ENCODE assay signal across 11 cellular contexts in the genomic region with DNA sequence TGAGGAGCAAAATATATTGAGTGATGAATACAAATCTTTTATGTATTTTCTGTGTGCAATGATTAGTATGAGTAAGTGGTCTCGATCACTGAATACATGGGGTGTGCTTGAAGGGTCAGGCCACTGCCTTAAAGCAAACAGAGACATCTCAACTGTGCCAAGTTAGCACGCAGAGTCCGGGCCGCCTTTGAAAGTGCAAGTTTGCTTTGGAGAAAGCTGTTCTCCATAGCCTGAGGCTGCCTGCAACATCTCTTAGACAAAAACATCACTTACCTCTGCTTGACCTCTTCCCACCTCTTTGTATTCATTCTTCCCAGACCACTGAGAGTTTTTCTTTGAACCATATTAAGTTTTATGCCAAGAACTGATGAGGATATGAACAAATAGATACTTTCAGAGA.
DNase-seq lines count a peak whose midpoint lies in the region; ATAC-seq, FAIRE-seq and TF ChIP-seq lines count a peak whose summit lies in the region.
"Had no signal": no experiment of that assay in that cellular context is flagged by ENCODE, and none has a peak within 500 bp of the region (broad histone marks: within the 10 kb centered on the region; RNA-seq: fewer than 3 reads in every experiment).

No MANE protein-coding gene starts in this region.

- no peak for FAIRE-seq in HepG2 (lab: Jason Lieb, UNC)
- FAIRE-seq: HTR-8/SVneo had no signal

- H3K9me3 ChIP-seq in liver (ENCODE audit: control insufficient read depth in 4 of 4, low read length in 3 of 4), result no peaks in the 10 kb centered on the region
- no peaks in the 10 kb centered on the region for H3K9me3 ChIP-seq in HepG2 (ENCODE audit: low read length)

- H3K27ac Mint-ChIP-seq in stimulated activated naive CD8-positive, alpha-beta T cell treated with anti-CD3 and anti-CD28 coated beads, Interleukin-15, amount 100 ng/mL, for 72 hours, result no peak overlapping the region
- H3K27ac Mint-ChIP-seq: activated CD4-positive, alpha-beta T cell treated with anti-CD3 and anti-CD28 coated beads, Interleukin-2, amount 10 ng/mL, durations not matched to agents 24 days and 14 days had no signal

- no peak for TF ChIP-seq POLR2A in HepG2 (IDR thresholded peaks at IDR 0.05; ENCODE audit: insufficient read depth in 1 of 2, low read depth in 2 of 2, low read length in 2 of 2)

- POLR2A ChIA-PET in HepG2 (lab: Yijun Ruan, JAX), result no interaction called here

- no peak overlapping the region for H3K4me2 ChIP-seq in HepG2 (ENCODE audit: low read depth, low read length)

- WGBS in liver, result 18% methylated on average over 4 of the region's 4 CpGs
- 28% methylated on average over 4 of the region's 4 CpGs for WGBS in HepG2 (ENCODE audit: low lambda C conversion rate)

- H3K9ac ChIP-seq in liver (ENCODE audit: low read depth in 1 of 2, low read length in 2 of 2), result no peak overlapping the region
- no peak overlapping the region for H3K9ac ChIP-seq in HepG2 (ENCODE audit: insufficient read depth, low read depth, low read length)

- TF ChIP-seq CTCF in liver (IDR thresholded peaks at IDR 0.05; ENCODE audit: low read depth, low read length, missing input control), result no peak
- TF ChIP-seq CTCF in HepG2 (CRISPR knock-in tag; IDR thresholded peaks at IDR 0.05), result no peak

- no peak overlapping the region for H2AFZ ChIP-seq in HepG2 (ENCODE audit: low read length)

- H3K4me3 Mint-ChIP-seq in stimulated activated naive CD8-positive, alpha-beta T cell treated with anti-CD3 and anti-CD28 coated beads, Interleukin-15, amount 100 ng/mL, for 72 hours, result no peak overlapping the region
- H3K4me3 Mint-ChIP-seq: activated CD4-positive, alpha-beta T cell treated with anti-CD3 and anti-CD28 coated beads, Interleukin-2, amount 10 ng/mL, durations not matched to agents 24 days and 14 days had no signal

- peaks cover 22% of the 10 kb centered on the region for H3K4me1 Mint-ChIP-seq in stimulated activated naive CD8-positive, alpha-beta T cell treated with anti-CD3 and anti-CD28 coated beads, Interleukin-15, amount 100 ng/mL, for 72 hours

- in situ Hi-C loops in HepG2 (cut with HindIII; ENCODE audit: extremely low pct_ligation_motif_present, low pct_unique_long_range_greater_than_20kb), result no loop called here

- TF ChIP-seq EP300 in HepG2 (IDR thresholded peaks at IDR 0.05; ENCODE audit: low read depth in 2 of 2, low read length in 2 of 2) (no peak), HepG2 (CRISPR knock-in tag; IDR thresholded peaks at IDR 0.05; ENCODE audit: borderline replicate concordance) (no peak)

- CTCF ChIA-PET in HepG2 (lab: Yijun Ruan, JAX; ENCODE audit: low intra/inter-chr PET ratio, low total read pairs), result no interaction called here

- no peak overlapping the region for H3K4me3 ChIP-seq in liver (ENCODE audit: low read depth in 1 of 3, low read length in 3 of 3)
- H3K4me3 ChIP-seq in HepG2 (replicated peaks in 1 of 3; ENCODE audit: insufficient read depth in 1 of 3, low read depth in 2 of 3, low read length in 3 of 3), result no peak overlapping the region

- H3K4me1 ChIP-seq in liver (ENCODE audit: control insufficient read depth in 4 of 4, insufficient read depth in 4 of 4, low read length in 3 of 4) (peaks cover 6 to 37% (median 22%) of the 10 kb centered on the region in 4 donors), HepG2 (ENCODE audit: insufficient read depth, low read length) (peaks cover 8% of the 10 kb centered on the region; the same call in 1 of the 2 replicates)

- H3K27me3 Mint-ChIP-seq in stimulated activated naive CD8-positive, alpha-beta T cell treated with anti-CD3 and anti-CD28 coated beads, Interleukin-15, amount 100 ng/mL, for 72 hours, result no peaks in the 10 kb centered on the region
- H3K27me3 Mint-ChIP-seq: activated CD4-positive, alpha-beta T cell treated with anti-CD3 and anti-CD28 coated beads, Interleukin-2, amount 10 ng/mL, durations not matched to agents 24 days and 14 days had no signal

- H3K9me3 Mint-ChIP-seq in stimulated activated naive CD8-positive, alpha-beta T cell treated with anti-CD3 and anti-CD28 coated beads, Interleukin-15, amount 100 ng/mL, for 72 hours, result no peaks in the 10 kb centered on the region
- H3K9me3 Mint-ChIP-seq: activated CD4-positive, alpha-beta T cell treated with anti-CD3 and anti-CD28 coated beads, Interleukin-2, amount 10 ng/mL, durations not matched to agents 24 days and 14 days had no signal

- H3K27ac ChIP-seq in liver (ENCODE audit: low read depth in 1 of 2, low read length in 2 of 2) (no peak overlapping the region), HepG2 (ENCODE audit: extremely low read length, insufficient read depth, low read length) (no peak overlapping the region)

- DNase-seq in HepG2 (ENCODE audit: low spot score), result no peak
- peak; percentile 85 to 88 for DNase-seq in SHP77 (lab: John Stamatoyannopoulos, UW)
- peak; percentile 60 for DNase-seq in iris pigment epithelial cell (ENCODE audit: low read depth)
- no peak for DNase-seq in NCI-H2227 (lab: John Stamatoyannopoulos, UW; ENCODE audit: unreplicated experiment)
- no peak for DNase-seq in stimulated activated naive CD8-positive, alpha-beta T cell treated with anti-CD3 and anti-CD28 coated beads, Interleukin-15, amount 100 ng/mL, for 72 hours
- no peak for DNase-seq in GDM1 (lab: John Stamatoyannopoulos, UW)
- DNase-seq: activated CD4-positive, alpha-beta T cell treated with anti-CD3 and anti-CD28 coated beads, Interleukin-2, amount 10 ng/mL, durations not matched to agents 24 days and 14 days; left colon had no signal

- TF ChIP-seq RAD21 in liver (IDR thresholded peaks at IDR 0.05) (peak in 1 of 2 donors; percentile 8), HepG2 (CRISPR knock-in tag; IDR thresholded peaks at IDR 0.05) (no peak)

- no peaks in the 10 kb centered on the region for H3K79me2 ChIP-seq in HepG2 (ENCODE audit: insufficient read depth, low read length)

- no peaks in the 10 kb centered on the region for H4K20me1 ChIP-seq in HepG2 (ENCODE audit: insufficient read depth, low read length)

- intact Hi-C loops in HepG2 (cut with micrococcal nuclease; ENCODE audit: unreplicated experiment), result no loop called here

- H3K27me3 ChIP-seq in liver (ENCODE audit: control insufficient read depth in 4 of 4, insufficient read depth in 4 of 4, low read length in 3 of 4), result no peaks in the 10 kb centered on the region
- H3K27me3 ChIP-seq in HepG2 (ENCODE audit: control insufficient read depth in 1 of 2, insufficient read depth in 2 of 2, low read length in 2 of 2), result no peaks in the 10 kb centered on the region

- H3K36me3 ChIP-seq in liver (ENCODE audit: control insufficient read depth in 4 of 4, insufficient read depth in 3 of 4, low read depth in 1 of 4, low read length in 3 of 4) (no peaks in the 10 kb centered on the region), HepG2 (replicated peaks in 1 of 2; ENCODE audit: control insufficient read depth in 1 of 2, insufficient read depth in 2 of 2, low read length in 2 of 2) (no peaks in the 10 kb centered on the region)

- ATAC-seq in HepG2 (no peak), GM19452 (IDR thresholded peaks at IDR 0.05; ENCODE audit: unreplicated experiment) (no peak)
- no peak for ATAC-seq in stimulated activated naive CD8-positive, alpha-beta T cell treated with anti-CD3 and anti-CD28 coated beads, Interleukin-15, amount 100 ng/mL, for 72 hours
- ATAC-seq: left colon had no signal

- BruUV-seq in HepG2 (replicated peaks; lab: Mats Ljungman, UMichigan), result no TSS peak

TF ChIP-seq in liver, 16 proteins besides CTCF, POLR2A, EP300 and RAD21:
- TF ChIP-seq FOXA1 (IDR thresholded peaks at IDR 0.05) (no peak), HNF4A (conservative IDR thresholded peaks at IDR 0.05) (peak; percentile 39 to 45)
TF ChIP-seq in liver: peak in this region for 1.

TF ChIP-seq in HepG2, 621 proteins besides CTCF, POLR2A, EP300 and RAD21:
- TF ChIP-seq MTA1 (CRISPR knock-in tag; IDR thresholded peaks at IDR 0.05; ENCODE audit: borderline replicate concordance) (no peak), PRPF4 (IDR thresholded peaks at IDR 0.05; ENCODE audit: low read depth, low read length, poor library complexity, severe bottlenecking) (no peak), ZNF10 (CRISPR knock-in tag; IDR thresholded peaks at IDR 0.05; ENCODE audit: borderline replicate concordance, low read depth) (no peak), ZNF746 (CRISPR knock-in tag; IDR thresholded peaks at IDR 0.05) (no peak), TP53 (CRISPR knock-in tag; conservative IDR thresholded peaks at IDR 0.05) (no peak), JUND (CRISPR knock-in tag; IDR thresholded peaks at IDR 0.05) (no peak)
- TF ChIP-seq, protein P1, sequence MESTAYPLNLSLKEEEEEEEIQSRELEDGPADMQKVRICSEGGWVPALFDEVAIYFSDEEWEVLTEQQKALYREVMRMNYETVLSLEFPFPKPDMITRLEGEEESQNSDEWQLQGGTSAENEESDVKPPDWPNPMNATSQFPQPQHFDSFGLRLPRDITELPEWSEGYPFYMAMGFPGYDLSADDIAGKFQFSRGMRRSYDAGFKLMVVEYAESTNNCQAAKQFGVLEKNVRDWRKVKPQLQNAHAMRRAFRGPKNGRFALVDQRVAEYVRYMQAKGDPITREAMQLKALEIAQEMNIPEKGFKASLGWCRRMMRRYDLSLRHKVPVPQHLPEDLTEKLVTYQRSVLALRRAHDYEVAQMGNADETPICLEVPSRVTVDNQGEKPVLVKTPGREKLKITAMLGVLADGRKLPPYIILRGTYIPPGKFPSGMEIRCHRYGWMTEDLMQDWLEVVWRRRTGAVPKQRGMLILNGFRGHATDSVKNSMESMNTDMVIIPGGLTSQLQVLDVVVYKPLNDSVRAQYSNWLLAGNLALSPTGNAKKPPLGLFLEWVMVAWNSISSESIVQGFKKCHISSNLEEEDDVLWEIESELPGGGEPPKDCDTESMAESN (CRISPR knock-in tag; conservative IDR thresholded peaks at IDR 0.05), result no peak
TF ChIP-seq in HepG2: peak in this region for 0.

Comparison
In these comparisons a context has a peak if more than half of its experiments do, and no peak if none do; other contexts are left out.
1. DNase-seq: peak in SHP77 (2 of 2) and iris pigment epithelial cell (single experiment); none in HepG2 (single experiment), NCI-H2227 (single experiment), stimulated activated naive CD8-positive, alpha-beta T cell treated with anti-CD3 and anti-CD28 coated beads, Interleukin-15, amount 100 ng/mL, for 72 hours (0 of 2) and GDM1 (single experiment).